In the genomic region with DNA sequence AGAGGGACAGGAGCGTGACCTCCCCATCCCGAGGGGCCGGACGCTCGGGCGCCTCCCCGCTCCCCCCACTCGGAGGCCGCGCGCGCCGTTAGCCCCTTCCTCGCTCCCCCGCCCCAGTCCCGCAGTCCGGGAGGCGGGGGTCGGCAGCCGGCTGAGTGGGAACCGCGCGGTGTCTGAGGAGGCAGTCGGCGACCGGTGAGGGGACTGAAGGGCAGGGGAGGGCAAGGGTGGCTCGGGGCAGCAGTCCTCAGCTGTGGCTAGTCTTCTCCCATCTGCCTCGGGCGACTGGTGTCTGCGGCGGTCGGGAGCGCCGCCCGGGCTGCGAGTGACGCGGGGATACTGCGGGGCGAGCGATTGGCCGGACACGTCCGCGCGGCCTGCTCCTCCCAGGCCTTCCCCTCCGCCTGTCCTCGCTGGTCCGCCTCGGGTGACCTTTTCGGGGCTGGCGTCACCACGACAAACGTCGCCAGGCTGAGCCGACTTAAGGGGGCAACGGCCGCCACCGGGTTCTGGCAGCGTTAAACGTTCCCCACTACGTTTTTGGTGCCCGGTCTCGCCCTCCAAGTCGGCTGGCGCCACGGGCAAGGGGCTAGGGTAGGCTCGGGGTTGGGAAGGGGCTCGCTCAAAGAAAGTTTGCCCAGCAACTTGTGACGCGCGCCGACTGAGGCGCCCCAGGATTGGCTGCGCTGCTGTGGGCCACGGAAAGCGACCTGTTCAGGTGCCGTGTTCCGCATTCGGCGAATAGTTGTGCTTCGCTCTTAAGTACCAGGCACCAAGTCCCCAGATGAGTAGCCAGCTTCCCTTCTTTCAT, we compare ENCODE assay signal across 8 cellular contexts. TPM values are rescaled to one million over a fixed set of nuclear protein-coding genes. Genes with fewer than 3 reads are reported as not detected.
A peak's percentile ranks its signal among the peaks of the same experiment; 100 is the strongest.
DNase-seq lines count a peak whose midpoint lies in the region; ATAC-seq and TF ChIP-seq lines count a peak whose summit lies in the region.

No MANE protein-coding gene starts in this region.

- peaks cover 0 to 25% of the 10 kb centered on the region in 2 donors for H3K4me1 ChIP-seq in ascending aorta

- no peaks in the 10 kb centered on the region for H3K9me3 ChIP-seq in ascending aorta

- DNase-seq in NCI-H1436 (lab: John Stamatoyannopoulos, UW) = peak; percentile 91
- peak; percentile 73 to 93 (median 77) for DNase-seq in T-helper 2 cell
- DNase-seq in ascending aorta (ENCODE audit: low spot score in 2 of 2) = peak; percentile 71 to 95
- DNase-seq in hepatic stellate cell (ENCODE audit: low spot score) = peak; percentile 88
- DNase-seq in retina = peak; percentile 97
- no peak for DNase-seq in 8988T

- intact Hi-C loops in ascending aorta (cut with DNase I) = loop anchor here (1.0 kb wide), 4 partner anchors 12 to 68 kb away; a partner anchor contains a TSS

- ATAC-seq in GM18498 (IDR thresholded peaks at IDR 0.05; ENCODE audit: unreplicated experiment) = peak; percentile 69
- ATAC-seq in HG02840 (IDR thresholded peaks at IDR 0.05; ENCODE audit: low FRiP score, unreplicated experiment) = peak; percentile 60

- H3K27ac ChIP-seq in ascending aorta = peak overlapping the region; percentile 100

- TF ChIP-seq CTCF in ascending aorta (IDR thresholded peaks at IDR 0.05) = no peak

- H3K27me3 ChIP-seq in ascending aorta = no peaks in the 10 kb centered on the region

- no peaks in the 10 kb centered on the region for H3K36me3 ChIP-seq in ascending aorta

- peak overlapping the region; percentile 83 to 88 for H3K4me3 ChIP-seq in ascending aorta

RNA-seq across cellular contexts. Expression of a gene that starts 0.5 kb away (rescaled TPM):
- 30.9 TPM for total RNA-seq in ascending aorta

RNA-seq across cellular contexts. Expression of a gene that starts 12.8 kb away (rescaled TPM):
- 15.9 TPM for total RNA-seq in ascending aorta

RNA-seq across cellular contexts. Expression of a gene that starts 20.3 kb away (rescaled TPM):
- 13.8 TPM for total RNA-seq in ascending aorta
